ENCODE assay signal across 1 cellular context in the genomic region with DNA sequence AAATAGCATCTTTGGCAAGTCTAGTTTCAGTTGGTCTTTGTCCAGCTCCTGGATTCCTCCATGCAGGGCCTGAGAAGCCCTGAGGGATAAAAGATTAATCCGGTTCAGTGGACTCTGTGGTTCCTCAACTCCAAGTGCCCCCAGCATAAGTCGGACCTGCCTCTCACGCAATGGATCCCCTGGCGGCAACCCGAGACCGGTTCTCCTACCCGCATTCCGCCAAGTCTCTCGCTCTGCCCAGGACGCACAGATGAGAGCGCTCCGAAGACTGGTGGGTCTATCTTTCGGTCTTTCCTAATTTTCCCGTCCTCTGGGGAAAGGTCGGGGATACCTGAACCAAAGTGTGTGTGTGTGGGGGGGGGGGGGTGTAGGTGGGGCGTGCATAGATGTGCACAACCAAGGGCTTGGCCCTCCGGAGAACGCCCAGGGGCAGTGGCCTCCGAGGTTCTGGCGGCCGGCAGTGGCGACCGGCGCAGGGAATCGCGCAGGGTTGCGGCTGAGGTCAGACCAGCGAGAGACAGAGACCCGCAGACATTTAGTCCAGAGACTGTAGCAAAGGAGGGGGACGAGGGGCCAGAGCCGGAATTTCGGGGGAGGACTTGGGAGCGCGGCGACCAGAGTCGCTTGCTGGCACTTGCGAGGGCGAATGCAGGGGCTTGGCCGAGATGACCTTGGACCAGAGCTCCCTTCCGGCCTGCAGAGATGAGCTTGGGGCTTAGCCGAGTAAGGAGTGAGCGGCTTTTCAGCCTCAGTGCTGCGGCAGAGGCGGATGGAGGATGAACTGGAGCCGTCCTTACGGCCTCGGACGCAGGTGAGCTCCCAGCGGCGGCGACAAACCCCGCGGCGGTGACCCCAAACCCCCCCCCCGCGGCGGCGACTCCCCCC.
A peak's percentile ranks its signal among the peaks of the same experiment; 100 is the strongest.
TF ChIP-seq lines count a peak whose summit lies in the region.

No MANE protein-coding gene starts in this region.

TF ChIP-seq in WTC11, 78 proteins besides CTCF, POLR2A, EP300 and RAD21 (continued from another document):
- TF ChIP-seq, protein P1, sequence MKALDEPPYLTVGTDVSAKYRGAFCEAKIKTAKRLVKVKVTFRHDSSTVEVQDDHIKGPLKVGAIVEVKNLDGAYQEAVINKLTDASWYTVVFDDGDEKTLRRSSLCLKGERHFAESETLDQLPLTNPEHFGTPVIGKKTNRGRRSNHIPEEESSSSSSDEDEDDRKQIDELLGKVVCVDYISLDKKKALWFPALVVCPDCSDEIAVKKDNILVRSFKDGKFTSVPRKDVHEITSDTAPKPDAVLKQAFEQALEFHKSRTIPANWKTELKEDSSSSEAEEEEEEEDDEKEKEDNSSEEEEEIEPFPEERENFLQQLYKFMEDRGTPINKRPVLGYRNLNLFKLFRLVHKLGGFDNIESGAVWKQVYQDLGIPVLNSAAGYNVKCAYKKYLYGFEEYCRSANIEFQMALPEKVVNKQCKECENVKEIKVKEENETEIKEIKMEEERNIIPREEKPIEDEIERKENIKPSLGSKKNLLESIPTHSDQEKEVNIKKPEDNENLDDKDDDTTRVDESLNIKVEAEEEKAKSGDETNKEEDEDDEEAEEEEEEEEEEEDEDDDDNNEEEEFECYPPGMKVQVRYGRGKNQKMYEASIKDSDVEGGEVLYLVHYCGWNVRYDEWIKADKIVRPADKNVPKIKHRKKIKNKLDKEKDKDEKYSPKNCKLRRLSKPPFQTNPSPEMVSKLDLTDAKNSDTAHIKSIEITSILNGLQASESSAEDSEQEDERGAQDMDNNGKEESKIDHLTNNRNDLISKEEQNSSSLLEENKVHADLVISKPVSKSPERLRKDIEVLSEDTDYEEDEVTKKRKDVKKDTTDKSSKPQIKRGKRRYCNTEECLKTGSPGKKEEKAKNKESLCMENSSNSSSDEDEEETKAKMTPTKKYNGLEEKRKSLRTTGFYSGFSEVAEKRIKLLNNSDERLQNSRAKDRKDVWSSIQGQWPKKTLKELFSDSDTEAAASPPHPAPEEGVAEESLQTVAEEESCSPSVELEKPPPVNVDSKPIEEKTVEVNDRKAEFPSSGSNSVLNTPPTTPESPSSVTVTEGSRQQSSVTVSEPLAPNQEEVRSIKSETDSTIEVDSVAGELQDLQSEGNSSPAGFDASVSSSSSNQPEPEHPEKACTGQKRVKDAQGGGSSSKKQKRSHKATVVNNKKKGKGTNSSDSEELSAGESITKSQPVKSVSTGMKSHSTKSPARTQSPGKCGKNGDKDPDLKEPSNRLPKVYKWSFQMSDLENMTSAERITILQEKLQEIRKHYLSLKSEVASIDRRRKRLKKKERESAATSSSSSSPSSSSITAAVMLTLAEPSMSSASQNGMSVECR (CRISPR knock-in tag; IDR thresholded peaks at IDR 0.05; ENCODE audit: borderline replicate concordance) = peak; percentile 25; the same call in 1 of the 2 replicates
- no peak for TF ChIP-seq EMX1 (CRISPR knock-in tag; IDR thresholded peaks at IDR 0.05)
- TF ChIP-seq, protein P2, sequence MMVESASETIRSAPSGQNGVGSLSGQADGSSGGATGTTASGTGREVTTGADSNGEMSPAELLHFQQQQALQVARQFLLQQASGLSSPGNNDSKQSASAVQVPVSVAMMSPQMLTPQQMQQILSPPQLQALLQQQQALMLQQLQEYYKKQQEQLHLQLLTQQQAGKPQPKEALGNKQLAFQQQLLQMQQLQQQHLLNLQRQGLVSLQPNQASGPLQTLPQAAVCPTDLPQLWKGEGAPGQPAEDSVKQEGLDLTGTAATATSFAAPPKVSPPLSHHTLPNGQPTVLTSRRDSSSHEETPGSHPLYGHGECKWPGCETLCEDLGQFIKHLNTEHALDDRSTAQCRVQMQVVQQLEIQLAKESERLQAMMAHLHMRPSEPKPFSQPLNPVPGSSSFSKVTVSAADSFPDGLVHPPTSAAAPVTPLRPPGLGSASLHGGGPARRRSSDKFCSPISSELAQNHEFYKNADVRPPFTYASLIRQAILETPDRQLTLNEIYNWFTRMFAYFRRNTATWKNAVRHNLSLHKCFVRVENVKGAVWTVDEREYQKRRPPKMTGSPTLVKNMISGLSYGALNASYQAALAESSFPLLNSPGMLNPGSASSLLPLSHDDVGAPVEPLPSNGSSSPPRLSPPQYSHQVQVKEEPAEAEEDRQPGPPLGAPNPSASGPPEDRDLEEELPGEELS (CRISPR knock-in tag; IDR thresholded peaks at IDR 0.05) = no peak
- TF ChIP-seq, protein P3, sequence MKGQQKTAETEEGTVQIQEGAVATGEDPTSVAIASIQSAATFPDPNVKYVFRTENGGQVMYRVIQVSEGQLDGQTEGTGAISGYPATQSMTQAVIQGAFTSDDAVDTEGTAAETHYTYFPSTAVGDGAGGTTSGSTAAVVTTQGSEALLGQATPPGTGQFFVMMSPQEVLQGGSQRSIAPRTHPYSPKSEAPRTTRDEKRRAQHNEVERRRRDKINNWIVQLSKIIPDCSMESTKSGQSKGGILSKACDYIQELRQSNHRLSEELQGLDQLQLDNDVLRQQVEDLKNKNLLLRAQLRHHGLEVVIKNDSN (CRISPR knock-in tag; IDR thresholded peaks at IDR 0.05) = no peak
- TF ChIP-seq CBFB (CRISPR knock-in tag; IDR thresholded peaks at IDR 0.05; ENCODE audit: low read depth) = 0 out of 2 replicates have a peak, but pooled peaks have one; percentile 26
- TF ChIP-seq FOXK1 (CRISPR knock-in tag; IDR thresholded peaks at IDR 0.05) = 0 out of 2 replicates have a peak, but pooled peaks have one; percentile 7
- peak; percentile 54; the same call in 1 of the 2 replicates for TF ChIP-seq TEAD1 (CRISPR knock-in tag; IDR thresholded peaks at IDR 0.05)
- TF ChIP-seq, protein P4, sequence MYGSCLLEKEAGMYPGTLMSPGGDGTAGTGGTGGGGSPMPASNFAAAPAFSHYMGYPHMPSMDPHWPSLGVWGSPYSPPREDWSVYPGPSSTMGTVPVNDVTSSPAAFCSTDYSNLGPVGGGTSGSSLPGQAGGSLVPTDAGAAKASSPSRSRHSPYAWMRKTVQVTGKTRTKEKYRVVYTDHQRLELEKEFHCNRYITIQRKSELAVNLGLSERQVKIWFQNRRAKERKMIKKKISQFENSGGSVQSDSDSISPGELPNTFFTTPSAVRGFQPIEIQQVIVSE (CRISPR knock-in tag; IDR thresholded peaks at IDR 0.05; ENCODE audit: borderline replicate concordance) = no peak
- 0 out of 2 replicates have a peak, but pooled peaks have one; percentile 55 for TF ChIP-seq TP53 (CRISPR knock-in tag; IDR thresholded peaks at IDR 0.05)
- TF ChIP-seq, protein P5, sequence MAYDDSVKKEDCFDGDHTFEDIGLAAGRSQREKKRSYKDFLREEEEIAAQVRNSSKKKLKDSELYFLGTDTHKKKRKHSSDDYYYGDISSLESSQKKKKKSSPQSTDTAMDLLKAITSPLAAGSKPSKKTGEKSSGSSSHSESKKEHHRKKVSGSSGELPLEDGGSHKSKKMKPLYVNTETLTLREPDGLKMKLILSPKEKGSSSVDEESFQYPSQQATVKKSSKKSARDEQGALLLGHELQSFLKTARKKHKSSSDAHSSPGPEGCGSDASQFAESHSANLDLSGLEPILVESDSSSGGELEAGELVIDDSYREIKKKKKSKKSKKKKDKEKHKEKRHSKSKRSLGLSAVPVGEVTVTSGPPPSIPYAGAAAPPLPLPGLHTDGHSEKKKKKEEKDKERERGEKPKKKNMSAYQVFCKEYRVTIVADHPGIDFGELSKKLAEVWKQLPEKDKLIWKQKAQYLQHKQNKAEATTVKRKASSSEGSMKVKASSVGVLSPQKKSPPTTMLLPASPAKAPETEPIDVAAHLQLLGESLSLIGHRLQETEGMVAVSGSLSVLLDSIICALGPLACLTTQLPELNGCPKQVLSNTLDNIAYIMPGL (CRISPR knock-in tag; IDR thresholded peaks at IDR 0.05) = peak; percentile 73
- TF ChIP-seq ELF4 (CRISPR knock-in tag; IDR thresholded peaks at IDR 0.05; ENCODE audit: low read depth) = no peak
- TF ChIP-seq, protein P6, sequence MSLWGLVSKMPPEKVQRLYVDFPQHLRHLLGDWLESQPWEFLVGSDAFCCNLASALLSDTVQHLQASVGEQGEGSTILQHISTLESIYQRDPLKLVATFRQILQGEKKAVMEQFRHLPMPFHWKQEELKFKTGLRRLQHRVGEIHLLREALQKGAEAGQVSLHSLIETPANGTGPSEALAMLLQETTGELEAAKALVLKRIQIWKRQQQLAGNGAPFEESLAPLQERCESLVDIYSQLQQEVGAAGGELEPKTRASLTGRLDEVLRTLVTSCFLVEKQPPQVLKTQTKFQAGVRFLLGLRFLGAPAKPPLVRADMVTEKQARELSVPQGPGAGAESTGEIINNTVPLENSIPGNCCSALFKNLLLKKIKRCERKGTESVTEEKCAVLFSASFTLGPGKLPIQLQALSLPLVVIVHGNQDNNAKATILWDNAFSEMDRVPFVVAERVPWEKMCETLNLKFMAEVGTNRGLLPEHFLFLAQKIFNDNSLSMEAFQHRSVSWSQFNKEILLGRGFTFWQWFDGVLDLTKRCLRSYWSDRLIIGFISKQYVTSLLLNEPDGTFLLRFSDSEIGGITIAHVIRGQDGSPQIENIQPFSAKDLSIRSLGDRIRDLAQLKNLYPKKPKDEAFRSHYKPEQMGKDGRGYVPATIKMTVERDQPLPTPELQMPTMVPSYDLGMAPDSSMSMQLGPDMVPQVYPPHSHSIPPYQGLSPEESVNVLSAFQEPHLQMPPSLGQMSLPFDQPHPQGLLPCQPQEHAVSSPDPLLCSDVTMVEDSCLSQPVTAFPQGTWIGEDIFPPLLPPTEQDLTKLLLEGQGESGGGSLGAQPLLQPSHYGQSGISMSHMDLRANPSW (CRISPR knock-in tag; conservative IDR thresholded peaks at IDR 0.05; ENCODE audit: low read depth) = no peak
- no peak for TF ChIP-seq ETV6 (CRISPR knock-in tag; IDR thresholded peaks at IDR 0.05)
- TF ChIP-seq, protein P7, sequence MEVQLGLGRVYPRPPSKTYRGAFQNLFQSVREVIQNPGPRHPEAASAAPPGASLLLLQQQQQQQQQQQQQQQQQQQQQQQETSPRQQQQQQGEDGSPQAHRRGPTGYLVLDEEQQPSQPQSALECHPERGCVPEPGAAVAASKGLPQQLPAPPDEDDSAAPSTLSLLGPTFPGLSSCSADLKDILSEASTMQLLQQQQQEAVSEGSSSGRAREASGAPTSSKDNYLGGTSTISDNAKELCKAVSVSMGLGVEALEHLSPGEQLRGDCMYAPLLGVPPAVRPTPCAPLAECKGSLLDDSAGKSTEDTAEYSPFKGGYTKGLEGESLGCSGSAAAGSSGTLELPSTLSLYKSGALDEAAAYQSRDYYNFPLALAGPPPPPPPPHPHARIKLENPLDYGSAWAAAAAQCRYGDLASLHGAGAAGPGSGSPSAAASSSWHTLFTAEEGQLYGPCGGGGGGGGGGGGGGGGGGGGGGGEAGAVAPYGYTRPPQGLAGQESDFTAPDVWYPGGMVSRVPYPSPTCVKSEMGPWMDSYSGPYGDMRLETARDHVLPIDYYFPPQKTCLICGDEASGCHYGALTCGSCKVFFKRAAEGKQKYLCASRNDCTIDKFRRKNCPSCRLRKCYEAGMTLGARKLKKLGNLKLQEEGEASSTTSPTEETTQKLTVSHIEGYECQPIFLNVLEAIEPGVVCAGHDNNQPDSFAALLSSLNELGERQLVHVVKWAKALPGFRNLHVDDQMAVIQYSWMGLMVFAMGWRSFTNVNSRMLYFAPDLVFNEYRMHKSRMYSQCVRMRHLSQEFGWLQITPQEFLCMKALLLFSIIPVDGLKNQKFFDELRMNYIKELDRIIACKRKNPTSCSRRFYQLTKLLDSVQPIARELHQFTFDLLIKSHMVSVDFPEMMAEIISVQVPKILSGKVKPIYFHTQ (CRISPR knock-in tag; IDR thresholded peaks at IDR 0.05) = no peak
- TF ChIP-seq ESRRA (CRISPR knock-in tag; IDR thresholded peaks at IDR 0.05; ENCODE audit: borderline replicate concordance) = 0 out of 2 replicates have a peak, but pooled peaks have one; percentile 52
- TF ChIP-seq, protein P8, sequence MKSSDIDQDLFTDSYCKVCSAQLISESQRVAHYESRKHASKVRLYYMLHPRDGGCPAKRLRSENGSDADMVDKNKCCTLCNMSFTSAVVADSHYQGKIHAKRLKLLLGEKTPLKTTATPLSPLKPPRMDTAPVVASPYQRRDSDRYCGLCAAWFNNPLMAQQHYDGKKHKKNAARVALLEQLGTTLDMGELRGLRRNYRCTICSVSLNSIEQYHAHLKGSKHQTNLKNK (CRISPR knock-in tag; IDR thresholded peaks at IDR 0.05) = no peak
TF ChIP-seq in WTC11: peak in this region for 8.
